17 cellular contexts compared by ENCODE assay signal in genomic region chr1:52259886-52260285, GRCh38.
DNase-seq lines count a peak whose midpoint lies in the region; ATAC-seq and TF ChIP-seq lines count a peak whose summit lies in the region.
"Had no signal": no experiment of that assay in that cellular context is flagged by ENCODE, and none has a peak within 500 bp of the region (broad histone marks: within the 10 kb centered on the region; RNA-seq: fewer than 3 reads in every experiment).

No MANE protein-coding gene starts in this region.

- no peaks in the 10 kb centered on the region for H3F3A ChIP-seq in PC-3 (ENCODE audit: low read length, unreplicated experiment)

- no peak overlapping the region for H3K4me3 ChIP-seq in PC-3 (ENCODE audit: low read length)
- no peak overlapping the region for H3K4me3 ChIP-seq in fibroblast of villous mesenchyme (ENCODE audit: low read depth, low read length)
- no peak overlapping the region for H3K4me3 ChIP-seq in Peyer's patch
- H3K4me3 ChIP-seq: BLaER1, GM12878, GM23338 had no signal

- CTCF ChIA-PET in PC-3 (lab: Charles Lee) = no interaction called here

- H3K36me3 ChIP-seq in PC-3 (ENCODE audit: low read depth, low read length) (no peaks in the 10 kb centered on the region), Peyer's patch (no peaks in the 10 kb centered on the region)
- H3K36me3 ChIP-seq: BLaER1 had no signal

- no peak overlapping the region for H3K4me2 ChIP-seq in PC-3 (ENCODE audit: low read length)
- H3K4me2 ChIP-seq: BLaER1, GM23338 had no signal

- H3K79me2 ChIP-seq in PC-3 (ENCODE audit: low read length) = no peaks in the 10 kb centered on the region

- no peak overlapping the region for H2AFZ ChIP-seq in PC-3 (ENCODE audit: low read length)
- H2AFZ ChIP-seq: GM23338 had no signal

- POLR2A ChIA-PET in PC-3 (lab: Charles Lee; ENCODE audit: unreplicated experiment) = no interaction called here

- intact Hi-C loops in PC-3 (cut with micrococcal nuclease) = no loop called here

- H3K9me2 ChIP-seq in PC-3 (replicated peaks; ENCODE audit: low read length) = no peaks in the 10 kb centered on the region

- no peak overlapping the region for H3K9ac ChIP-seq in PC-3 (ENCODE audit: low read length)
- H3K9ac ChIP-seq: BLaER1 had no signal

- TF ChIP-seq POLR2A in Peyer's patch (IDR thresholded peaks at IDR 0.05) = no peak

- ATAC-seq in PC-3 (peak; percentile 74), foreskin keratinocyte (no peak)
- ATAC-seq: GM12878, GM23338, HCT116 had no signal

- H3K4me1 ChIP-seq in PC-3 (ENCODE audit: insufficient read depth, low read length) (peaks cover 3% of the 10 kb centered on the region; the same call in 1 of the 2 replicates), foreskin keratinocyte (no peaks in the 10 kb centered on the region), Peyer's patch (no peaks in the 10 kb centered on the region)
- H3K4me1 ChIP-seq: BLaER1 had no signal

- H3K27ac ChIP-seq in C4-2B = peak overlapping the region; percentile 37; the same call in 1 of the 2 replicates
- H3K27ac ChIP-seq in PC-3 (ENCODE audit: low read length) = no peak overlapping the region
- H3K27ac ChIP-seq in foreskin keratinocyte = no peak overlapping the region
- H3K27ac ChIP-seq in Peyer's patch = no peak overlapping the region
- H3K27ac ChIP-seq: BLaER1 had no signal

- H3K9me3 ChIP-seq in PC-3 (ENCODE audit: low read length) (no peaks in the 10 kb centered on the region), Peyer's patch (no peaks in the 10 kb centered on the region)
- H3K9me3 ChIP-seq: BLaER1 had no signal

- no peaks in the 10 kb centered on the region for H3K27me3 ChIP-seq in PC-3 (ENCODE audit: low read length)
- no peaks in the 10 kb centered on the region for H3K27me3 ChIP-seq in foreskin keratinocyte
- no peaks in the 10 kb centered on the region for H3K27me3 ChIP-seq in Peyer's patch
- H3K27me3 ChIP-seq: BLaER1 had no signal

- TF ChIP-seq CTCF in C4-2B (conservative IDR thresholded peaks at IDR 0.05) (no peak), PC-3 (conservative IDR thresholded peaks at IDR 0.05; ENCODE audit: low read depth, low read length) (no peak), fibroblast of villous mesenchyme (IDR thresholded peaks at IDR 0.05; ENCODE audit: insufficient read depth, low read depth, low read length) (no peak), foreskin keratinocyte (conservative IDR thresholded peaks at IDR 0.05) (no peak), Peyer's patch (IDR thresholded peaks at IDR 0.05) (no peak)

- no TSS peak for BruUV-seq in PC-3 (replicated peaks; lab: Mats Ljungman, UMichigan)

- DNase-seq in PC-3 (no peak), fibroblast of villous mesenchyme (ENCODE audit: low read depth) (peak; percentile 64), NCI-H1417 treated with DMSO at 0.1 percent for 48 hours (lab: John Stamatoyannopoulos, UW) (no peak), foreskin keratinocyte (no peak), Peyer's patch (no peak)
- DNase-seq: CD4-positive, alpha-beta T cell; CD8-positive, alpha-beta memory T cell; DMS 273 treated with DMSO at 0.1 percent for 48 hours; DMS79; EL; GDM1; H9 had no signal

- no peaks in the 10 kb centered on the region for H4K20me1 ChIP-seq in PC-3 (ENCODE audit: low read length)
- H4K20me1 ChIP-seq: BLaER1 had no signal
